In genomic region chr5:61328791-61329617, GRCh38 we compare ENCODE assay signal across 1 cellular context.
TF ChIP-seq lines count a peak whose summit lies in the region.

No MANE protein-coding gene starts in this region.

TF ChIP-seq in GM23338, 12 proteins besides CTCF, POLR2A, EP300 and RAD21 (continued from another document):
- no peak for TF ChIP-seq ZNF462 (CRISPR knock-in tag; IDR thresholded peaks at IDR 0.05)
